Comparison of ENCODE assay signal across 12 cellular contexts in genomic region chr17:42135151-42135550, GRCh38. TPM values are rescaled to one million over a fixed set of nuclear protein-coding genes. Genes with fewer than 3 reads are reported as not detected.
A peak's percentile ranks its signal among the peaks of the same experiment; 100 is the strongest.
DNase-seq lines count a peak whose midpoint lies in the region; ATAC-seq and TF ChIP-seq lines count a peak whose summit lies in the region.
"Had no signal": no experiment of that assay in that cellular context is flagged by ENCODE, and none has a peak within 500 bp of the region (broad histone marks: within the 10 kb centered on the region; RNA-seq: fewer than 3 reads in every experiment).

No MANE protein-coding gene starts in this region.

- H3K4me1 ChIP-seq in cardiac muscle cell (ENCODE audit: low read depth) (peaks cover 9% of the 10 kb centered on the region), colonic mucosa (peaks cover 48% of the 10 kb centered on the region), muscle layer of colon (ENCODE audit: insufficient read depth, low read length) (peaks cover 43% of the 10 kb centered on the region), upper lobe of right lung (peaks cover 86% of the 10 kb centered on the region)

- no peak for ATAC-seq in upper lobe of right lung
- ATAC-seq in GM19455 (IDR thresholded peaks at IDR 0.05; ENCODE audit: unreplicated experiment) = no peak
- no peak for ATAC-seq in GM18907 (IDR thresholded peaks at IDR 0.05; ENCODE audit: unreplicated experiment)

- H3K27ac ChIP-seq in cardiac muscle cell = peak overlapping the region; percentile 34
- peak overlapping the region; percentile 78 for H3K27ac ChIP-seq in colonic mucosa
- peak overlapping the region; percentile 6 for H3K27ac ChIP-seq in muscle layer of colon (ENCODE audit: low read depth, low read length)
- H3K27ac ChIP-seq in upper lobe of right lung = peak overlapping the region; percentile 80
- H3K27ac ChIP-seq: foreskin keratinocyte had no signal

- peak overlapping the region in 1 of 2 donors; percentile 75 for H3K9ac ChIP-seq in colonic mucosa (ENCODE audit: low read depth in 2 of 2, low read length in 2 of 2)
- H3K9ac ChIP-seq in muscle layer of colon (ENCODE audit: low read length) = no peak overlapping the region

- intact Hi-C loops in cardiac septum (cut with DNase I) (no loop called here), colonic mucosa (cut with DNase I) (no loop called here), upper lobe of right lung (cut with DNase I) (no loop called here)

- H3K27me3 ChIP-seq in cardiac muscle cell (no peaks in the 10 kb centered on the region), colonic mucosa (no peaks in the 10 kb centered on the region), muscle layer of colon (ENCODE audit: control insufficient read depth in 1 of 2, insufficient read depth in 2 of 2, low read length in 2 of 2) (no peaks in the 10 kb centered on the region), upper lobe of right lung (no peaks in the 10 kb centered on the region)
- H3K27me3 ChIP-seq: foreskin keratinocyte had no signal

- H3K36me3 ChIP-seq in cardiac muscle cell (no peaks in the 10 kb centered on the region), colonic mucosa (no peaks in the 10 kb centered on the region), muscle layer of colon (ENCODE audit: insufficient read depth, low read length) (peaks cover 11% of the 10 kb centered on the region), upper lobe of right lung (peaks cover 11% of the 10 kb centered on the region)

- DNase-seq in cardiac muscle cell (ENCODE audit: low read depth in 1 of 2, low spot score in 1 of 2) = no peak
- DNase-seq in cardiac septum (ENCODE audit: low spot score) = no peak
- DNase-seq in colonic mucosa = no peak
- DNase-seq in upper lobe of right lung = no peak
- no peak for DNase-seq in activated CD4-positive, CD25-positive, alpha-beta regulatory T cell (lab: John Stamatoyannopoulos, UW)
- DNase-seq: activated CD4-positive, alpha-beta T cell treated with anti-CD3 and anti-CD28 coated beads, Interleukin-2, amount 50 U/mL, for 48 hours had no signal

- TF ChIP-seq CTCF in cardiac muscle cell (IDR thresholded peaks at IDR 0.05; ENCODE audit: low read depth, low read length) (no peak), colonic mucosa (IDR thresholded peaks at IDR 0.05) (no peak), upper lobe of right lung (IDR thresholded peaks at IDR 0.05) (no peak)

- H3K9me3 ChIP-seq in cardiac muscle cell (ENCODE audit: low read depth) (no peaks in the 10 kb centered on the region), colonic mucosa (no peaks in the 10 kb centered on the region), muscle layer of colon (ENCODE audit: low read length) (no peaks in the 10 kb centered on the region), upper lobe of right lung (no peaks in the 10 kb centered on the region)

- H3K4me3 ChIP-seq in cardiac muscle cell = no peak overlapping the region
- no peak overlapping the region for H3K4me3 ChIP-seq in colonic mucosa
- no peak overlapping the region for H3K4me3 ChIP-seq in muscle layer of colon (ENCODE audit: low read depth in 1 of 2, low read length in 2 of 2)
- H3K4me3 ChIP-seq in upper lobe of right lung = peak overlapping the region; percentile 6

RNA-seq across cellular contexts. Expression of gene HSPB9, which starts 12.5 kb away (rescaled TPM):
- total RNA-seq in cardiac muscle cell = 0.06 and 0.67 TPM in 2 replicates
- polyA plus RNA-seq in cardiac muscle cell = 0.51 and 0.52 TPM in 2 replicates
- not detected for total RNA-seq in cardiac septum
- not detected for total RNA-seq in colonic mucosa
- total RNA-seq in upper lobe of right lung = not detected
- total RNA-seq: foreskin keratinocyte, lung microvascular endothelial cell, M059J had no signal
- polyA plus RNA-seq: foreskin keratinocyte had no signal

RNA-seq across cellular contexts. Expression of gene KAT2A, which starts 14.0 kb away (rescaled TPM):
- total RNA-seq in cardiac muscle cell (38.2 and 76.9 TPM in 2 replicates), cardiac septum (17.3 TPM), colonic mucosa (10 to 100 TPM; 16.9 to 59.8 TPM), upper lobe of right lung (45.3 TPM)
- 89.0 and 121 TPM in 2 replicates for polyA plus RNA-seq in cardiac muscle cell

RNA-seq across cellular contexts. Expression of gene RAB5C, which starts 19.6 kb away (rescaled TPM):
- total RNA-seq in cardiac muscle cell (41.8 and 53.8 TPM in 2 replicates), cardiac septum (43.9 TPM), colonic mucosa (100 to 1,000 TPM; 148 to 171 TPM), upper lobe of right lung (154 TPM)
- 44.8 and 65.1 TPM in 2 replicates for polyA plus RNA-seq in cardiac muscle cell

RNA-seq across cellular contexts. Expression of gene DHX58, which starts 22.6 kb away (rescaled TPM):
- total RNA-seq in cardiac muscle cell = 0.42 and 1.2 TPM in 2 replicates
- not detected in 2 replicates for polyA plus RNA-seq in cardiac muscle cell
- total RNA-seq in cardiac septum = 4.5 TPM
- 10 to 100 TPM; 10.6 to 11.3 TPM for total RNA-seq in colonic mucosa
- total RNA-seq in upper lobe of right lung = 27.5 TPM

RNA-seq across cellular contexts. Expression of gene ZNF385C, which starts 36.9 kb away (rescaled TPM):
- total RNA-seq in cardiac muscle cell = 1.7 and 2.1 TPM in 2 replicates
- polyA plus RNA-seq in cardiac muscle cell = 3.0 and 3.9 TPM in 2 replicates
- total RNA-seq in cardiac septum = 0.13 TPM
- total RNA-seq in colonic mucosa = under 1 TPM; 0.20 to 0.32 TPM
- total RNA-seq in upper lobe of right lung = 0.78 TPM
- total RNA-seq: lung microvascular endothelial cell, M059J had no signal

Comparison
In these comparisons a context has a peak if more than half of its experiments do, and no peak if none do; other contexts are left out.
1. H3K27ac ChIP-seq: peak in every context shown above with its lines; median percentile 80 in upper lobe of right lung; 78 in colonic mucosa; 34 in cardiac muscle cell; 6 in muscle layer of colon.